9 cellular contexts compared by ENCODE assay signal in genomic region chr5:169416583-169417196, GRCh38.
DNase-seq lines count a peak whose midpoint lies in the region; ATAC-seq and TF ChIP-seq lines count a peak whose summit lies in the region.
"Had no signal": no experiment of that assay in that cellular context is flagged by ENCODE, and none has a peak within 500 bp of the region (broad histone marks: within the 10 kb centered on the region; RNA-seq: fewer than 3 reads in every experiment).

No MANE protein-coding gene starts in this region.

- H3K4me3 ChIP-seq in GM23338 (no peak overlapping the region), NB4 (ENCODE audit: low read depth, low read length) (peak overlapping the region; percentile 4), heart right ventricle (no peak overlapping the region), upper lobe of right lung (no peak overlapping the region)

- H3K4me1 Mint-ChIP-seq in GM23338: peaks cover 8% of the 10 kb centered on the region; the same call in 1 of the 3 replicates
- peaks cover 14% of the 10 kb centered on the region for H3K4me1 Mint-ChIP-seq in osteocyte (ENCODE audit: unreplicated experiment)

- H3K36me3 Mint-ChIP-seq in GM23338 (ENCODE audit: low read depth) (no peaks in the 10 kb centered on the region), osteocyte (ENCODE audit: unreplicated experiment) (no peaks in the 10 kb centered on the region)

- TF ChIP-seq CTCF in GM23338 (conservative IDR thresholded peaks at IDR 0.05; ENCODE audit: low read depth in 2 of 2): no peak
- no peak for TF ChIP-seq CTCF in NB4 (IDR thresholded peaks at IDR 0.05; ENCODE audit: low read depth, low read length)
- TF ChIP-seq CTCF in heart right ventricle (IDR thresholded peaks at IDR 0.05): no peak
- no peak for TF ChIP-seq CTCF in upper lobe of right lung (IDR thresholded peaks at IDR 0.05)
- TF ChIP-seq CTCF in osteocyte (IDR thresholded peaks at IDR 0.05): no peak

- intact Hi-C loops in heart right ventricle (cut with DNase I) (no loop called here), upper lobe of right lung (cut with DNase I) (no loop called here)

- H3K27ac ChIP-seq in GM23338 (ENCODE audit: low read depth): no peak overlapping the region
- H3K27ac ChIP-seq in heart right ventricle: no peak overlapping the region
- no peak overlapping the region for H3K27ac ChIP-seq in upper lobe of right lung

- H3K9me2 ChIP-seq in GM23338 (ENCODE audit: insufficient read depth): peaks cover 10% of the 10 kb centered on the region

- H3K4me3 Mint-ChIP-seq in GM23338 (no peak overlapping the region), osteocyte (ENCODE audit: unreplicated experiment) (no peak overlapping the region)
- H3K4me3 Mint-ChIP-seq: dendritic cell treated with granulocyte-macrophage colony-stimulating factor and Interleukin-4, amounts not matched to agents 40 ng/mL and 50 ng/mL, for 4 days had no signal

- no peaks in the 10 kb centered on the region for H4K20me1 ChIP-seq in GM23338 (replicated peaks; ENCODE audit: insufficient read depth)

- 63 to 69% methylated on average over 15 of the region's 15 CpGs for WGBS in heart right ventricle, 2 donors

- H3K36me3 ChIP-seq in GM23338 (ENCODE audit: insufficient read depth) (no peaks in the 10 kb centered on the region), heart right ventricle (no peaks in the 10 kb centered on the region), upper lobe of right lung (no peaks in the 10 kb centered on the region)

- H3K4me1 ChIP-seq in GM23338 (ENCODE audit: insufficient read depth): no peaks in the 10 kb centered on the region
- peaks cover 0 to 16% (median 0%) of the 10 kb centered on the region in 9 donors for H3K4me1 ChIP-seq in heart right ventricle
- H3K4me1 ChIP-seq in upper lobe of right lung: no peaks in the 10 kb centered on the region

- no peaks in the 10 kb centered on the region for H3K9me3 Mint-ChIP-seq in GM23338
- no peaks in the 10 kb centered on the region for H3K9me3 Mint-ChIP-seq in osteocyte (ENCODE audit: unreplicated experiment)
- H3K9me3 Mint-ChIP-seq: dendritic cell treated with granulocyte-macrophage colony-stimulating factor and Interleukin-4, amounts not matched to agents 40 ng/mL and 50 ng/mL, for 4 days had no signal

- H3K27ac Mint-ChIP-seq in GM23338 (no peak overlapping the region), osteocyte (ENCODE audit: unreplicated experiment) (no peak overlapping the region)
- H3K27ac Mint-ChIP-seq: dendritic cell treated with granulocyte-macrophage colony-stimulating factor and Interleukin-4, amounts not matched to agents 40 ng/mL and 50 ng/mL, for 4 days had no signal

- peak; percentile 83 for DNase-seq in GM04504 (ENCODE audit: low read depth)
- no peak for DNase-seq in GM23338 (ENCODE audit: low spot score)
- peak; percentile 87 for DNase-seq in NB4 (ENCODE audit: low read depth)
- peak; percentile 43 to 70 for DNase-seq in heart right ventricle
- DNase-seq in activated T-cell treated with anti-CD3 and anti-CD28 coated beads, Interleukin-2, amount 50 U/mL, for 48 hours: no peak
- no peak for DNase-seq in upper lobe of right lung
- DNase-seq in NCI-H2196 (lab: John Stamatoyannopoulos, UW; ENCODE audit: unreplicated experiment): no peak
- DNase-seq in osteocyte (ENCODE audit: extremely low spot score, unreplicated experiment): no peak

- 0 out of 2 replicates have a peak overlapping the region, but pooled peaks have one; percentile 43 for H2AFZ ChIP-seq in GM23338

- H3K27me3 ChIP-seq in GM23338 (ENCODE audit: insufficient read depth): no peaks in the 10 kb centered on the region
- H3K27me3 ChIP-seq in heart right ventricle: no peaks in the 10 kb centered on the region
- H3K27me3 ChIP-seq in upper lobe of right lung: no peaks in the 10 kb centered on the region

- no peak for TF ChIP-seq POLR2A in NB4 (IDR thresholded peaks at IDR 0.05; ENCODE audit: extremely low read depth, insufficient read length)

- H3K9me3 ChIP-seq in heart right ventricle (no peaks in the 10 kb centered on the region), upper lobe of right lung (no peaks in the 10 kb centered on the region)

- ATAC-seq in GM23338 (no peak), heart right ventricle (peak in 7 of 8 donors; percentile 62 to 90 (median 80)), upper lobe of right lung (no peak)

- no peaks in the 10 kb centered on the region for H3F3A ChIP-seq in GM23338 (replicated peaks; ENCODE audit: low read depth)

- no peak overlapping the region for H3K4me2 ChIP-seq in GM23338

- H3K27me3 Mint-ChIP-seq in GM23338 (ENCODE audit: insufficient read depth, low read depth, poor library complexity) (peaks cover 4% of the 10 kb centered on the region), osteocyte (ENCODE audit: unreplicated experiment) (peaks cover 2% of the 10 kb centered on the region)
- H3K27me3 Mint-ChIP-seq: dendritic cell treated with granulocyte-macrophage colony-stimulating factor and Interleukin-4, amounts not matched to agents 40 ng/mL and 50 ng/mL, for 4 days had no signal

- H3K79me2 ChIP-seq in GM23338 (replicated peaks; ENCODE audit: insufficient read depth): no peaks in the 10 kb centered on the region

TF ChIP-seq in GM23338, 12 proteins besides CTCF, POLR2A, EP300 and RAD21:
- TF ChIP-seq JUNB (IDR thresholded peaks at IDR 0.05; ENCODE audit: unreplicated experiment): no peak

Comparison
In these comparisons a context has a peak if more than half of its experiments do, and no peak if none do; other contexts are left out.
1. DNase-seq: peak in GM04504 (single experiment), NB4 (single experiment) and heart right ventricle (2 of 2); none in GM23338 (single experiment), activated T-cell treated with anti-CD3 and anti-CD28 coated beads, Interleukin-2, amount 50 U/mL, for 48 hours (0 of 2), upper lobe of right lung (single experiment), NCI-H2196 (single experiment) and osteocyte (single experiment).
2. ATAC-seq: peak in heart right ventricle (7 of 8); none in GM23338 (single experiment) and upper lobe of right lung (single experiment).